Comparison of ENCODE assay signal across 21 cellular contexts in genomic region chr9:133109931-133110650, GRCh38. TPM values are rescaled to one million over a fixed set of nuclear protein-coding genes. Genes with fewer than 3 reads are reported as not detected.
DNase-seq lines count a peak whose midpoint lies in the region; ATAC-seq and TF ChIP-seq lines count a peak whose summit lies in the region.
"Had no signal": no experiment of that assay in that cellular context is flagged by ENCODE, and none has a peak within 500 bp of the region (broad histone marks: within the 10 kb centered on the region; RNA-seq: fewer than 3 reads in every experiment).

No MANE protein-coding gene starts in this region.

- H3K36me3 ChIP-seq in right atrium auricular region (peaks cover 63% of the 10 kb centered on the region), left lung (peaks cover 0 to 67% of the 10 kb centered on the region in 2 donors), tibial artery (peaks cover 40 to 72% (median 62%) of the 10 kb centered on the region in 3 donors)

- H3K4me3 Mint-ChIP-seq in T-helper 17 cell = peak overlapping the region; percentile 63
- H3K4me3 Mint-ChIP-seq: stimulated activated memory B cell treated with anti-CD40 and anti-IgM and Interleukin-4, amounts not matched to agents 10 μg/mL and 1 μg/mL and 100 μg/mL, for 72 hours had no signal

- H3K27ac ChIP-seq in right atrium auricular region (no peak overlapping the region), left lung (no peak overlapping the region), tibial artery (no peak overlapping the region)
- H3K27ac ChIP-seq: body of pancreas, heart left ventricle, HL-60, thyroid gland had no signal

- no peak overlapping the region for H3K4me3 ChIP-seq in right atrium auricular region
- no peak overlapping the region for H3K4me3 ChIP-seq in left lung
- H3K4me3 ChIP-seq in tibial artery = no peak overlapping the region
- H3K4me3 ChIP-seq: body of pancreas, heart left ventricle, thyroid gland had no signal

- no peaks in the 10 kb centered on the region for H3K27me3 Mint-ChIP-seq in T-helper 17 cell
- H3K27me3 Mint-ChIP-seq: stimulated activated memory B cell treated with anti-CD40 and anti-IgM and Interleukin-4, amounts not matched to agents 10 μg/mL and 1 μg/mL and 100 μg/mL, for 72 hours had no signal

- TF ChIP-seq CTCF in right atrium auricular region (IDR thresholded peaks at IDR 0.05) (no peak), left lung (IDR thresholded peaks at IDR 0.05) (no peak), tibial artery (IDR thresholded peaks at IDR 0.05) (no peak)

- peak overlapping the region; percentile 93 for H3K27ac Mint-ChIP-seq in T-helper 17 cell
- H3K27ac Mint-ChIP-seq: stimulated activated memory B cell treated with anti-CD40 and anti-IgM and Interleukin-4, amounts not matched to agents 10 μg/mL and 1 μg/mL and 100 μg/mL, for 72 hours had no signal

- no peak for ATAC-seq in Right ventricle myocardium superior (ENCODE audit: poor library complexity)
- ATAC-seq in T-helper 17 cell = no peak
- no peak for ATAC-seq in left lung
- ATAC-seq: activated naive CD4-positive, alpha-beta T cell treated with anti-CD3 and anti-CD28 coated beads, Interleukin-2, amount 50 U/mL, for 72 hours; body of pancreas; heart left ventricle; stimulated activated memory B cell treated with anti-CD40 and anti-IgM and Interleukin-4, amounts not matched to agents 10 μg/mL and 1 μg/mL and 100 μg/mL, for 72 hours had no signal

- intact Hi-C loops in Right ventricle myocardium superior (cut with DNase I) = no loop called here
- intact Hi-C loops in left lung (cut with DNase I) = no loop called here
- intact Hi-C loops in tibial artery (cut with DNase I; ENCODE audit: low total_unique reads) = no loop called here

- DNase-seq in Right ventricle myocardium superior = peak; percentile 20
- DNase-seq in right atrium auricular region (ENCODE audit: low spot score) = no peak
- no peak for DNase-seq in T-helper 17 cell
- DNase-seq in left lung = peak; percentile 23 to 42
- peak; percentile 12 to 60 for DNase-seq in tibial artery
- DNase-seq in NCI-H524 treated with DMSO at 0.1 percent for 48 hours (lab: John Stamatoyannopoulos, UW) = no peak
- DNase-seq in NCI-H2196 (lab: John Stamatoyannopoulos, UW; ENCODE audit: unreplicated experiment) = no peak
- DNase-seq in NCI-H2107 (lab: John Stamatoyannopoulos, UW) = no peak
- DNase-seq: DMS53, GOT3, IMR-90, NCI-H1436 treated with DMSO at 0.1 percent for 48 hours, NCI-H2171, NCI-H69, SW 1271, thyroid gland had no signal

- H3K9me3 ChIP-seq in right atrium auricular region (no peaks in the 10 kb centered on the region), T-helper 17 cell (ENCODE audit: control insufficient read depth, low read length, poor library complexity, severe bottlenecking) (no peaks in the 10 kb centered on the region), left lung (no peaks in the 10 kb centered on the region), tibial artery (no peaks in the 10 kb centered on the region)
- H3K9me3 ChIP-seq: body of pancreas, heart left ventricle, thyroid gland had no signal

- H3K4me1 ChIP-seq in right atrium auricular region (peaks cover 0 to 38% of the 10 kb centered on the region in 2 donors), left lung (peaks cover 21 to 40% of the 10 kb centered on the region in 2 donors), tibial artery (peaks cover 0 to 28% (median 23%) of the 10 kb centered on the region in 4 donors)

- peaks cover 31% of the 10 kb centered on the region for H3K4me1 Mint-ChIP-seq in T-helper 17 cell

- H3K27me3 ChIP-seq in right atrium auricular region = no peaks in the 10 kb centered on the region
- H3K27me3 ChIP-seq in left lung = no peaks in the 10 kb centered on the region
- H3K27me3 ChIP-seq in tibial artery = no peaks in the 10 kb centered on the region
- H3K27me3 ChIP-seq: body of pancreas, heart left ventricle, thyroid gland had no signal

- peaks cover 6% of the 10 kb centered on the region for H3K36me3 Mint-ChIP-seq in T-helper 17 cell (ENCODE audit: low read depth)

RNA-seq across cellular contexts. Expression of gene RALGDS, which starts 10.9 kb away (rescaled TPM):
- total RNA-seq in Right ventricle myocardium superior (33.1 TPM), right atrium auricular region (10 to 100 TPM; 26.7 to 30.1 TPM), T-helper 17 cell (100 to 1,000 TPM; 150 to 236 TPM), left lung (10 to 100 TPM; 56.4 to 58.9 TPM)

RNA-seq across cellular contexts. Expression of gene CEL, which starts 48.3 kb away (rescaled TPM):
- 7.3 TPM for total RNA-seq in Right ventricle myocardium superior
- total RNA-seq in right atrium auricular region = 1 to 10 TPM in 1 of 2 donors, under 1 TPM in 1; 0.94 to 1.9 TPM
- under 1 TPM in 1 of 2 donors, not detected in 1; 0.42 TPM for total RNA-seq in T-helper 17 cell
- 1 to 10 TPM in 1 of 2 donors, under 1 TPM in 1; 0.47 to 1.1 TPM for total RNA-seq in left lung

RNA-seq across cellular contexts. Expression of gene GBGT1, which starts 53.6 kb away (rescaled TPM):
- total RNA-seq in Right ventricle myocardium superior (6.4 TPM), right atrium auricular region (10 to 100 TPM; 15.5 to 16.8 TPM), T-helper 17 cell (1 to 10 TPM; 2.2 to 2.3 TPM), left lung (10 to 100 TPM; 22.2 to 45.1 TPM)

Comparison
In these comparisons a context has a peak if more than half of its experiments do, and no peak if none do; other contexts are left out.
1. DNase-seq: peak in Right ventricle myocardium superior (single experiment), left lung (2 of 2) and tibial artery (2 of 2); none in right atrium auricular region (single experiment), T-helper 17 cell (0 of 3), NCI-H524 treated with DMSO at 0.1 percent for 48 hours (single experiment), NCI-H2196 (single experiment) and NCI-H2107 (single experiment).